ENCODE assay signal across 8 cellular contexts in genomic region chr1:237820634-237821033, GRCh38.
DNase-seq lines count a peak whose midpoint lies in the region; ATAC-seq, FAIRE-seq and TF ChIP-seq lines count a peak whose summit lies in the region.
"Not testable (repeated sequence)": the region's sequence is repeated elsewhere in the genome, so short reads cannot be mapped to it uniquely, and the experiment has no call there.

No MANE protein-coding gene starts in this region.

- WGBS in A549 (ENCODE audit: missing lambda C conversion rate) = 43% methylated on average over 9 of the region's 9 CpGs
- WGBS in HepG2 (ENCODE audit: low lambda C conversion rate) = 0% methylated on average over 2 of the region's 9 CpGs

- not testable (repeated sequence) for H3K9me3 ChIP-seq in A549; PC-3 (ENCODE audit: low read length); HepG2 (ENCODE audit: low read length)

- CTCF ChIA-PET in A549 (lab: Yijun Ruan, JAX) = interaction anchor here (0.6 to 3.3 kb wide), 2 partner anchors 13 to 1014 kb away, joined by 3 to 19 read pairs; no protein-coding TSS in a partner anchor
- CTCF ChIA-PET in PC-3 (lab: Charles Lee); HepG2 (lab: Yijun Ruan, JAX; ENCODE audit: low intra/inter-chr PET ratio, low total read pairs): not testable (repeated sequence)

- H3K9ac ChIP-seq in PC-3 (ENCODE audit: low read length); HepG2 (ENCODE audit: insufficient read depth, low read depth, low read length): not testable (repeated sequence)

- DNase-seq in A549 (ENCODE audit: low read depth in 1 of 2, low spot score in 1 of 2) (peak in 1 of 2 experiments; percentile 42), EL (peak; percentile 18), HT1080 (ENCODE audit: low read depth) (peak; percentile 65), PC-3 (peak; percentile 59), T1000 (lab: John Stamatoyannopoulos, UW) (peak; percentile 26), renal cortical epithelial cell (ENCODE audit: low read depth) (peak; percentile 8)
- DNase-seq in Right ventricle myocardium inferior (ENCODE audit: missing footprints); HepG2 (ENCODE audit: low spot score): not testable (repeated sequence)

- TF ChIP-seq POLR2A in A549 (IDR thresholded peaks at IDR 0.05; ENCODE audit: low read length); HepG2 (IDR thresholded peaks at IDR 0.05; ENCODE audit: insufficient read depth in 1 of 2, low read depth in 2 of 2, low read length in 2 of 2): not testable (repeated sequence)

- POLR2A ChIA-PET in A549 (lab: Yijun Ruan, JAX); PC-3 (lab: Charles Lee; ENCODE audit: unreplicated experiment); HepG2 (lab: Yijun Ruan, JAX): not testable (repeated sequence)

- not testable (repeated sequence) for H3K4me3 ChIP-seq in A549; PC-3 (ENCODE audit: low read length); HepG2 (replicated peaks in 1 of 3; ENCODE audit: insufficient read depth in 1 of 3, low read depth in 2 of 3, low read length in 3 of 3)

- 0 out of 2 replicates have a peak overlapping the region, but pooled peaks have one; percentile 30 for H2AFZ ChIP-seq in PC-3 (ENCODE audit: low read length)
- not testable (repeated sequence) for H2AFZ ChIP-seq in HepG2 (ENCODE audit: low read length)

- TF ChIP-seq CTCF in A549 (IDR thresholded peaks at IDR 0.05); PC-3 (conservative IDR thresholded peaks at IDR 0.05; ENCODE audit: low read depth, low read length); HepG2 (CRISPR knock-in tag; IDR thresholded peaks at IDR 0.05): not testable (repeated sequence)

- H3K27me3 ChIP-seq in PC-3 (ENCODE audit: low read length); HepG2 (ENCODE audit: control insufficient read depth in 1 of 2, insufficient read depth in 2 of 2, low read length in 2 of 2): not testable (repeated sequence)

- not testable (repeated sequence) for H3K4me1 ChIP-seq in A549; PC-3 (ENCODE audit: insufficient read depth, low read length); HepG2 (ENCODE audit: insufficient read depth, low read length)

- intact Hi-C loops in PC-3 (cut with micrococcal nuclease) = loop anchor here (2.0 kb wide), 1 partner anchor 52 kb away; no protein-coding TSS in a partner anchor
- intact Hi-C loops in Right ventricle myocardium inferior (cut with DNase I); HepG2 (cut with micrococcal nuclease; ENCODE audit: unreplicated experiment): not testable (repeated sequence)

- not testable (repeated sequence) for TF ChIP-seq RAD21 in A549 (conservative IDR thresholded peaks at IDR 0.05 in 1 of 2, IDR thresholded peaks at IDR 0.05 in 1 of 2); HepG2 (CRISPR knock-in tag; IDR thresholded peaks at IDR 0.05)

- H4K20me1 ChIP-seq in PC-3 (ENCODE audit: low read length); HepG2 (ENCODE audit: insufficient read depth, low read length): not testable (repeated sequence)

- not testable (repeated sequence) for H3K79me2 ChIP-seq in PC-3 (ENCODE audit: low read length); HepG2 (ENCODE audit: insufficient read depth, low read length)

- FAIRE-seq in A549 (lab: Jason Lieb, UNC); HepG2 (lab: Jason Lieb, UNC): not testable (repeated sequence)

- H3K27ac ChIP-seq in A549 = peak overlapping the region in 1 of 2 experiments; percentile 71; a peak in 4 of 6 replicates
- not testable (repeated sequence) for H3K27ac ChIP-seq in PC-3 (ENCODE audit: low read length); HepG2 (ENCODE audit: extremely low read length, insufficient read depth, low read length)

- BruUV-seq in PC-3 (replicated peaks; lab: Mats Ljungman, UMichigan); HepG2 (replicated peaks; lab: Mats Ljungman, UMichigan): not testable (repeated sequence)

- H3F3A ChIP-seq in PC-3 (ENCODE audit: low read length, unreplicated experiment) = not testable (repeated sequence)

- H3K36me3 ChIP-seq in PC-3 (ENCODE audit: low read depth, low read length); HepG2 (replicated peaks in 1 of 2; ENCODE audit: control insufficient read depth in 1 of 2, insufficient read depth in 2 of 2, low read length in 2 of 2): not testable (repeated sequence)

- peak overlapping the region; percentile 19; the same call in 1 of the 3 replicates for H3K4me2 ChIP-seq in A549
- H3K4me2 ChIP-seq in PC-3 (ENCODE audit: low read length) = peak overlapping the region; percentile 39
- not testable (repeated sequence) for H3K4me2 ChIP-seq in HepG2 (ENCODE audit: low read depth, low read length)

- not testable (repeated sequence) for TF ChIP-seq EP300 in A549 (IDR thresholded peaks at IDR 0.05); HepG2 (IDR thresholded peaks at IDR 0.05; ENCODE audit: low read depth in 2 of 2, low read length in 2 of 2); HepG2 (CRISPR knock-in tag; IDR thresholded peaks at IDR 0.05; ENCODE audit: borderline replicate concordance)

- H3K9me2 ChIP-seq in PC-3 (replicated peaks; ENCODE audit: low read length) = not testable (repeated sequence)

- in situ Hi-C loops in HepG2 (cut with HindIII; ENCODE audit: extremely low pct_ligation_motif_present, low pct_unique_long_range_greater_than_20kb) = not testable (repeated sequence)

- ATAC-seq in A549 (peak in 1 of 2 experiments; percentile 64; a peak in 3 of 6 replicates), PC-3 (peak; percentile 97), Right ventricle myocardium inferior (peak; percentile 5)
- not testable (repeated sequence) for ATAC-seq in HepG2

TF ChIP-seq in HepG2, 621 proteins besides CTCF, POLR2A, EP300 and RAD21:
- 0 out of 2 replicates have a peak, but pooled peaks have one; percentile 32 for TF ChIP-seq FOSL2 (CRISPR knock-in tag; IDR thresholded peaks at IDR 0.05)
- not testable (repeated sequence) for TF ChIP-seq FOXA1 (IDR thresholded peaks at IDR 0.05)
- TF ChIP-seq FOXA1 (CRISPR knock-in tag; IDR thresholded peaks at IDR 0.05) = peak; percentile 53; the same call in 1 of the 2 replicates
- TF ChIP-seq NFE2 (CRISPR knock-in tag; IDR thresholded peaks at IDR 0.05) = peak; percentile 49; the same call in 1 of the 2 replicates
